In genomic region chr4:93285346-93285745, GRCh38 we compare ENCODE assay signal across 37 cellular contexts.
"Had no signal": no experiment of that assay in that cellular context is flagged by ENCODE, and none has a peak within 500 bp of the region (broad histone marks: within the 10 kb centered on the region; RNA-seq: fewer than 3 reads in every experiment).

No MANE protein-coding gene starts in this region.

- H3K9me3 Mint-ChIP-seq: activated CD4-positive, alpha-beta T cell treated with anti-CD3 and anti-CD28 coated beads, Interleukin-2, amount 10 ng/mL, durations not matched to agents 24 days and 14 days; activated CD8-positive, alpha-beta T cell treated with anti-CD3 and anti-CD28 coated beads for 36 hours; activated naive CD4-positive, alpha-beta T cell treated with anti-CD3 and anti-CD28 coated beads for 36 hours; activated naive CD8-positive, alpha-beta T cell treated with anti-CD3 and anti-CD28 coated beads for 36 hours; activated T-helper 1 cell treated with anti-CD3 and anti-CD28 coated beads, Interleukin-12 subunit alpha, Interleukin-12 subunit beta, Interleukin-2, Interleukin-4 antibody, amounts not matched to agents 30 ng/mL and 10 ng/mL and 1 ng/mL, durations not matched to agents 14 hours and 24 hours and 36 hours; T-helper 1 cell treated with Interleukin-12 subunit alpha and Interleukin-12 subunit beta and Interleukin-4 antibody, amounts not matched to agents 30 μg/mL and 1 μg/mL, for 36 hours; T-helper 2 cell treated with Interferon-gamma antibody and Interleukin-4, amounts not matched to agents 5 μg/mL and 100 μg/mL, for 36 hours had no signal

- H3K36me3 ChIP-seq: adrenal gland, brain microvascular endothelial cell, breast epithelium had no signal

- H3K27ac Mint-ChIP-seq: activated B cell treated with CpG ODN at 0.5 μM for 24 hours; activated CD4-positive, alpha-beta memory T cell treated with anti-CD3 and anti-CD28 coated beads for 36 hours; activated CD4-positive, alpha-beta T cell treated with anti-CD3 and anti-CD28 coated beads, Interleukin-2, amount 10 ng/mL, durations not matched to agents 24 days and 14 days; activated CD8-positive, alpha-beta T cell treated with anti-CD3 and anti-CD28 coated beads for 36 hours; activated naive CD4-positive, alpha-beta T cell treated with anti-CD3 and anti-CD28 coated beads for 36 hours; activated naive CD4-positive, alpha-beta T cell treated with anti-CD3 and anti-CD28 coated beads, Interleukin-2, amount 50 U/mL, for 72 hours; activated naive CD8-positive, alpha-beta T cell treated with anti-CD3 and anti-CD28 coated beads for 36 hours; activated T-cell treated with anti-CD3 and anti-CD28 coated beads, Interleukin-2, amount 50 U/mL, for 72 hours; activated T-helper 1 cell treated with anti-CD3 and anti-CD28 coated beads, Interleukin-12 subunit alpha, Interleukin-12 subunit beta, Interleukin-2, Interleukin-4 antibody, amounts not matched to agents 30 ng/mL and 10 ng/mL and 1 ng/mL, durations not matched to agents 14 hours and 24 hours and 36 hours; activated T-helper 17 cell treated with anti-CD3 and anti-CD28 coated beads, Interleukin-2, amount 50 U/mL, for 72 hours; T-helper 1 cell treated with Interleukin-12 subunit alpha and Interleukin-12 subunit beta and Interleukin-4 antibody, amounts not matched to agents 30 μg/mL and 1 μg/mL, for 36 hours; T-helper 2 cell treated with Interferon-gamma antibody and Interleukin-4, amounts not matched to agents 5 μg/mL and 100 μg/mL, for 36 hours had no signal

- H3K36me3 Mint-ChIP-seq: activated CD4-positive, alpha-beta memory T cell treated with anti-CD3 and anti-CD28 coated beads for 36 hours; activated naive CD4-positive, alpha-beta T cell treated with anti-CD3 and anti-CD28 coated beads, Interleukin-2, amount 50 U/mL, for 72 hours; activated naive CD8-positive, alpha-beta T cell treated with anti-CD3 and anti-CD28 coated beads for 36 hours had no signal

- H3K4me3 Mint-ChIP-seq: activated B cell treated with CpG ODN at 0.5 μM for 24 hours; activated CD4-positive, alpha-beta memory T cell treated with anti-CD3 and anti-CD28 coated beads for 36 hours; activated CD4-positive, alpha-beta T cell treated with anti-CD3 and anti-CD28 coated beads, Interleukin-2, amount 10 ng/mL, durations not matched to agents 24 days and 14 days; activated CD8-positive, alpha-beta T cell treated with anti-CD3 and anti-CD28 coated beads for 36 hours; activated naive CD4-positive, alpha-beta T cell treated with anti-CD3 and anti-CD28 coated beads for 36 hours; activated naive CD8-positive, alpha-beta T cell treated with anti-CD3 and anti-CD28 coated beads for 36 hours; activated T-cell treated with anti-CD3 and anti-CD28 coated beads, Interleukin-2, amount 50 U/mL, for 4 hours; activated T-cell treated with anti-CD3 and anti-CD28 coated beads, Interleukin-2, amount 50 U/mL, for 72 hours; activated T-helper 1 cell treated with anti-CD3 and anti-CD28 coated beads, Interleukin-12 subunit alpha, Interleukin-12 subunit beta, Interleukin-2, Interleukin-4 antibody, amounts not matched to agents 30 ng/mL and 10 ng/mL and 1 ng/mL, durations not matched to agents 14 hours and 24 hours and 36 hours; activated T-helper 17 cell treated with anti-CD3 and anti-CD28 coated beads, Interleukin-2, amount 50 U/mL, for 72 hours; T-helper 1 cell treated with Interleukin-12 subunit alpha and Interleukin-12 subunit beta and Interleukin-4 antibody, amounts not matched to agents 30 μg/mL and 1 μg/mL, for 36 hours; T-helper 2 cell treated with Interferon-gamma antibody and Interleukin-4, amounts not matched to agents 5 μg/mL and 100 μg/mL, for 36 hours had no signal

- FAIRE-seq: astrocyte, TTC549 had no signal

- DNase-seq: activated B cell treated with CpG ODN at 0.5 μM for 24 hours; activated CD4-positive, alpha-beta memory T cell treated with anti-CD3 and anti-CD28 coated beads for 36 hours; activated CD4-positive, alpha-beta T cell treated with anti-CD3 and anti-CD28 coated beads for 4 hours; activated CD4-positive, alpha-beta T cell treated with anti-CD3 and anti-CD28 coated beads, Interleukin-2, amount 10 ng/mL, durations not matched to agents 24 days and 14 days; activated CD4-positive, alpha-beta T cell treated with anti-CD3 and anti-CD28 coated beads, Interleukin-2, amount 50 U/mL, for 1 hour; activated CD4-positive, alpha-beta T cell treated with anti-CD3 and anti-CD28 coated beads, Interleukin-2, amount 50 U/mL, for 4 hours; activated CD4-positive, CD25-positive, alpha-beta regulatory T cell treated with anti-CD3 and anti-CD28 coated beads, Interleukin-2, amount 50 U/mL, for 72 hours; activated CD8-positive, alpha-beta memory T cell treated with anti-CD3 and anti-CD28 coated beads, Interleukin-2, amount 50 U/mL, for 4 hours; activated CD8-positive, alpha-beta T cell treated with anti-CD3 and anti-CD28 coated beads for 36 hours; activated effector memory CD4-positive, alpha-beta T cell treated with anti-CD3 and anti-CD28 coated beads, Interleukin-2, amount 50 U/mL, for 16 hours; activated gamma-delta T cell treated with Interleukin-2 at 50 U/mL for 16 hours; activated naive CD4-positive, alpha-beta T cell; activated naive CD4-positive, alpha-beta T cell treated with anti-CD3 and anti-CD28 coated beads for 36 hours; activated naive CD4-positive, alpha-beta T cell treated with anti-CD3 and anti-CD28 coated beads, Interleukin-2, amount 50 U/mL, for 16 hours; activated naive CD8-positive, alpha-beta T cell treated with anti-CD3 and anti-CD28 coated beads for 36 hours; activated T-cell treated with anti-CD3 and anti-CD28 coated beads for 4 hours; activated T-cell treated with anti-CD3 and anti-CD28 coated beads, Interleukin-2, amount 50 U/mL, for 1 hour; activated T-cell treated with anti-CD3 and anti-CD28 coated beads, Interleukin-2, amount 50 U/mL, for 4 hours; activated T-cell treated with anti-CD3 and anti-CD28 coated beads, Interleukin-2, amount 50 U/mL, for 72 hours; adrenal gland; amniotic stem cell; aorta; body of pancreas; brain microvascular endothelial cell; central memory CD4-positive, alpha-beta T cell; T-helper 1 cell; T-helper 2 cell; T-helper 9 cell had no signal

- H3K4me3 ChIP-seq: adrenal gland, body of pancreas, breast epithelium had no signal

- ATAC-seq: activated CD8-positive, alpha-beta T cell treated with anti-CD3 and anti-CD28 coated beads for 36 hours; activated naive CD4-positive, alpha-beta T cell treated with anti-CD3 and anti-CD28 coated beads, Interleukin-2, amount 50 U/mL, for 72 hours; activated T-cell treated with anti-CD3 and anti-CD28 coated beads, Interleukin-2, amount 50 U/mL, for 4 hours; activated T-cell treated with anti-CD3 and anti-CD28 coated beads, Interleukin-2, amount 50 U/mL, for 72 hours; activated T-helper 17 cell treated with anti-CD3 and anti-CD28 coated beads, Interleukin-2, amount 50 U/mL, for 72 hours; body of pancreas had no signal

- H3K27me3 ChIP-seq: adrenal gland, body of pancreas, brain microvascular endothelial cell, breast epithelium had no signal

- H3K4me1 ChIP-seq: adrenal gland, body of pancreas, breast epithelium had no signal

- H3K4me1 Mint-ChIP-seq: activated B cell treated with CpG ODN at 0.5 μM for 24 hours; activated CD4-positive, alpha-beta T cell treated with anti-CD3 and anti-CD28 coated beads, Interleukin-2, amount 10 ng/mL, durations not matched to agents 24 days and 14 days; activated naive CD8-positive, alpha-beta T cell treated with anti-CD3 and anti-CD28 coated beads for 36 hours; activated T-helper 17 cell treated with anti-CD3 and anti-CD28 coated beads, Interleukin-2, amount 50 U/mL, for 72 hours had no signal

- H3K9me3 ChIP-seq: adrenal gland, body of pancreas, breast epithelium had no signal

- H3K27me3 Mint-ChIP-seq: activated B cell treated with CpG ODN at 0.5 μM for 24 hours; activated CD4-positive, alpha-beta memory T cell treated with anti-CD3 and anti-CD28 coated beads for 36 hours; activated CD4-positive, alpha-beta T cell treated with anti-CD3 and anti-CD28 coated beads, Interleukin-2, amount 10 ng/mL, durations not matched to agents 24 days and 14 days; activated CD8-positive, alpha-beta T cell treated with anti-CD3 and anti-CD28 coated beads for 36 hours; activated naive CD8-positive, alpha-beta T cell treated with anti-CD3 and anti-CD28 coated beads for 36 hours; activated T-helper 17 cell treated with anti-CD3 and anti-CD28 coated beads, Interleukin-2, amount 50 U/mL, for 72 hours had no signal

- H3K27ac ChIP-seq: adrenal gland, body of pancreas, brain microvascular endothelial cell, breast epithelium, VCaP had no signal
